8 cellular contexts compared by ENCODE assay signal in the genomic region with DNA sequence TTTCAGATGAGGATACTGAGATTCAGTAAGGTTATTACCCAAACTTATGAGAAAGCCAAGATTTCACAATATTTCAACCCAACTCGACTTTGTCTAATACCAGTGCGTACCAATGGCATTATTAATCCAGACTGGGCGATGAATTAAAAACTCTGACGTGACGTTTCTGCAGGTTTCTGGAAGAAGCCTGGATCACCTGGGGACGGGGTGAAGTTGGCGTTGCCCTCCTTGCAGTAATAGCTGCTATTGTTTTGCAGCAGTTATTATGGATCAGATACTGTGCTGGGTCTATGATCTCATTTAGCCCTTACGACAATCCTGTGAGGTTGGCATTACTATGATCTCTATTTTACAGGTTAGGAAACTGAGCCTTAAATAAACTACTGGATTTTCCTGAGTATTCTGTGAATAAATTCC. TPM values are rescaled to one million over a fixed set of nuclear protein-coding genes. Genes with fewer than 3 reads are reported as not detected.
DNase-seq lines count a peak whose midpoint lies in the region; ATAC-seq, FAIRE-seq and TF ChIP-seq lines count a peak whose summit lies in the region.

No MANE protein-coding gene starts in this region.

- ATAC-seq in K562 (peak; percentile 5; the same call in 2 of the 3 replicates), GM21786 (IDR thresholded peaks at IDR 0.05; ENCODE audit: unreplicated experiment) (no peak)

- peak overlapping the region; percentile 97 for H3K4me3 Mint-ChIP-seq in activated naive CD4-positive, alpha-beta T cell treated with anti-CD3 and anti-CD28 coated beads, Interleukin-2, amount 10 ng/mL, durations not matched to agents 7 days and 5 days

- CTCF ChIA-PET in activated naive CD4-positive, alpha-beta T cell treated with anti-CD3 and anti-CD28 coated beads, Interleukin-2, amount 10 ng/mL, durations not matched to agents 7 days and 5 days (lab: Charles Lee) = interaction anchor here (0.7 to 0.9 kb wide), 4 partner anchors 51 to 1629 kb away, joined by 3 read pairs; a partner anchor contains a TSS
- CTCF ChIA-PET in K562 (lab: Yijun Ruan, JAX; ENCODE audit: low intra/inter-chr PET ratio) = interaction anchor here (0.6 kb wide), 2 partner anchors 10 to 257 kb away, joined by 3 read pairs; no protein-coding TSS in a partner anchor

- H3K27me3 ChIP-seq in K562 (ENCODE audit: control insufficient read depth in 2 of 2, insufficient read depth in 2 of 2, low read length in 2 of 2) (no peaks in the 10 kb centered on the region), thymus (ENCODE audit: control insufficient read depth, insufficient read depth) (no peaks in the 10 kb centered on the region)

- H3K36me3 ChIP-seq in K562 (ENCODE audit: control insufficient read depth, insufficient read depth, low read length) = peaks cover 28% of the 10 kb centered on the region
- H3K36me3 ChIP-seq in thymus (ENCODE audit: control insufficient read depth, insufficient read depth) = peaks cover 9% of the 10 kb centered on the region

- 4% methylated on average over 8 of the region's 8 CpGs for WGBS in K562 (ENCODE audit: insufficient coverage, low coverage, missing lambda C conversion rate)
- 5% methylated on average over 8 of the region's 8 CpGs for WGBS in thymus

- H3K9me3 ChIP-seq in K562 (replicated peaks; ENCODE audit: control insufficient read depth, insufficient read depth, low read depth, low read length) (no peaks in the 10 kb centered on the region), thymus (ENCODE audit: control insufficient read depth) (no peaks in the 10 kb centered on the region)

- in situ Hi-C loops in K562 (cut with MboI) = no loop called here

- no peak for TF ChIP-seq RAD21 in K562 (CRISPR knock-in tag; conservative IDR thresholded peaks at IDR 0.05 in 1 of 2, IDR thresholded peaks at IDR 0.05 in 1 of 2)

- peak overlapping the region; percentile 81 for H3K4me3 ChIP-seq in K562
- peak overlapping the region; percentile 99 for H3K4me3 ChIP-seq in thymus (ENCODE audit: low read length)

- POLR2A ChIA-PET in K562 (lab: Yijun Ruan, JAX) = interaction anchor here (0.6 to 2.9 kb wide), 14 partner anchors 8 to 122 kb away, joined by 3 to 23 read pairs (median 4); no protein-coding TSS in a partner anchor

- DNase-seq in activated naive CD4-positive, alpha-beta T cell treated with anti-CD3 and anti-CD28 coated beads, Interleukin-2, amount 10 ng/mL, durations not matched to agents 7 days and 5 days = no peak
- no peak for DNase-seq in activated naive CD4-positive, alpha-beta T cell treated with anti-CD3 and anti-CD28 coated beads, Interleukin-2, amount 50 U/mL, for 16 hours
- DNase-seq in HT1080 (ENCODE audit: low read depth) (peak; percentile 9), K562 (ENCODE audit: extremely low read depth in 1 of 4, low spot score in 3 of 4) (peak in 2 of 4 experiments; percentile 47 to 49), kidney tubule cell (ENCODE audit: low spot score) (peak; percentile 4), NCI-H1436 treated with DMSO at 0.1 percent for 48 hours (lab: John Stamatoyannopoulos, UW) (no peak)

- peaks cover 38% of the 10 kb centered on the region for H3K79me2 ChIP-seq in K562 (ENCODE audit: control insufficient read depth, insufficient read depth, low read length)

- no peaks in the 10 kb centered on the region for H3K9me3 Mint-ChIP-seq in activated naive CD4-positive, alpha-beta T cell treated with anti-CD3 and anti-CD28 coated beads, Interleukin-2, amount 10 ng/mL, durations not matched to agents 7 days and 5 days

- H3K27ac ChIP-seq in K562 (ENCODE audit: extremely low read depth, low read depth, low read length) (peak overlapping the region; percentile 97), thymus (ENCODE audit: low read depth) (peak overlapping the region; percentile 92)

- intact Hi-C loops in K562 (cut with micrococcal nuclease) = no loop called here

- H4K20me1 ChIP-seq in K562 (replicated peaks; ENCODE audit: control insufficient read depth, insufficient read depth, low read length) = peaks cover 24% of the 10 kb centered on the region

- peak overlapping the region; percentile 97 for H3K4me2 ChIP-seq in K562 (ENCODE audit: insufficient read depth, low read length)

- H3K27ac Mint-ChIP-seq in activated naive CD4-positive, alpha-beta T cell treated with anti-CD3 and anti-CD28 coated beads, Interleukin-2, amount 10 ng/mL, durations not matched to agents 7 days and 5 days = peak overlapping the region; percentile 98

- TSS peak; percentile 88 for BruUV-seq in K562 (replicated peaks; lab: Mats Ljungman, UMichigan)

- no peaks in the 10 kb centered on the region for H3K9me1 ChIP-seq in K562 (ENCODE audit: control insufficient read depth, insufficient read depth, low read length)

- peak overlapping the region; percentile 100 for H2AFZ ChIP-seq in K562 (ENCODE audit: low read depth, low read length)

- TF ChIP-seq POLR2A in K562 (conservative IDR thresholded peaks at IDR 0.05) = no peak

- no peak for FAIRE-seq in K562 (lab: Jason Lieb, UNC)

- H3K9ac ChIP-seq in K562 (ENCODE audit: insufficient read depth in 1 of 2, low read depth in 2 of 2, low read length in 2 of 2) = peak overlapping the region; percentile 95 to 96

- H3K4me1 Mint-ChIP-seq in activated naive CD4-positive, alpha-beta T cell treated with anti-CD3 and anti-CD28 coated beads, Interleukin-2, amount 10 ng/mL, durations not matched to agents 7 days and 5 days = peaks cover 45% of the 10 kb centered on the region

- H3K36me3 Mint-ChIP-seq in activated naive CD4-positive, alpha-beta T cell treated with anti-CD3 and anti-CD28 coated beads, Interleukin-2, amount 10 ng/mL, durations not matched to agents 7 days and 5 days = peaks cover 28% of the 10 kb centered on the region

- TF ChIP-seq CTCF in K562 (IDR thresholded peaks at IDR 0.05 in 2 of 3, conservative IDR thresholded peaks at IDR 0.05 in 1 of 3; ENCODE audit: insufficient read depth in 2 of 3, low read depth in 1 of 3, low read length in 3 of 3) = no peak

- H3K4me1 ChIP-seq in K562 (replicated peaks in 1 of 2; ENCODE audit: control insufficient read depth in 2 of 2, insufficient read depth in 2 of 2, low read length in 2 of 2) (peaks cover 3 to 26% of the 10 kb centered on the region in 2 experiments; a peak in 4 of 5 replicates), thymus (ENCODE audit: control insufficient read depth, insufficient read depth, low read length) (peaks cover 20% of the 10 kb centered on the region)

- H3K27me3 Mint-ChIP-seq in activated naive CD4-positive, alpha-beta T cell treated with anti-CD3 and anti-CD28 coated beads, Interleukin-2, amount 10 ng/mL, durations not matched to agents 7 days and 5 days = peaks cover 15% of the 10 kb centered on the region

- no peak; the same call in 1 of the 2 replicates for TF ChIP-seq EP300 in K562 (IDR thresholded peaks at IDR 0.05; ENCODE audit: low read length)

TF ChIP-seq in K562, 482 proteins besides CTCF, POLR2A, EP300 and RAD21 (continues in another document):
- 0 out of 2 replicates have a peak, but pooled peaks have one; percentile 25 for TF ChIP-seq MEF2A (IDR thresholded peaks at IDR 0.05; ENCODE audit: control insufficient read depth, low read depth, low read length)

RNA-seq across cellular contexts. Expression of a gene that starts 0.6 kb away (rescaled TPM):
- total RNA-seq in HT1080 (2014; rRNA removed; shearing (Covaris generic)) = 22.6 and 23.5 TPM in 2 replicates
- 13.6 and 16.2 TPM in 2 replicates for polyA plus RNA-seq in HT1080 (2015; cell fraction: cytosol; rRNA removed)
- polyA plus RNA-seq in HT1080 (2015; cell fraction: nucleus; rRNA removed) = 33.4 and 33.9 TPM in 2 replicates
- total RNA-seq in K562 (2011; cell fraction: chromatin; rRNA removed; ENCODE audit: low replicate concordance) = 9.6 and 23.7 TPM in 2 replicates
- total RNA-seq in K562 (2011; cell fraction: nucleolus; rRNA removed) = 7.2 and 7.6 TPM in 2 replicates
- 11.3 and 12.1 TPM in 2 replicates for total RNA-seq in K562 (2011; cell fraction: nucleoplasm; rRNA removed)
- total RNA-seq in K562 (2014; rRNA removed) (26.0 and 26.4 TPM in 2 replicates), K562 (2014; rRNA removed; fragmentation: Illumina TruSeq; extraction: Trizol) (42.6 and 51.3 TPM in 2 replicates), K562 (2015; rRNA removed; fragmentation: Illumina TruSeq; extraction: Trizol) (40.5 and 44.2 TPM in 2 replicates), K562 (2021) (28.6 and 29.9 TPM in 2 replicates)
- polyA plus RNA-seq in K562 (2011; rRNA removed) (21.3 and 31.3 TPM in 2 replicates), K562 (2014; fragmentation: Illumina TruSeq; extraction: Trizol) (29.4 and 33.9 TPM in 2 replicates), K562 (2014; fragmentation: Nextera tagmentation; extraction: Ambion mirVana) (10 to 100 TPM; 23.5 to 30.8 TPM), K562 (2014; rRNA removed) (20.4 and 22.3 TPM in 2 replicates), thymus (12.7 TPM)
- 7.9 and 9.8 TPM in 2 replicates for polyA plus RNA-seq in K562 (2011; cell fraction: cytosol; rRNA removed)
- polyA plus RNA-seq in K562 (2011; cell fraction: nucleus; rRNA removed) = 6.9 and 8.7 TPM in 2 replicates
- polyA plus RNA-seq in K562 (2012) = 18.2 and 20.2 TPM in 2 replicates
- 41.8 and 42.8 TPM in 2 replicates for polyA minus RNA-seq in K562 (2011; rRNA and poly(A)+ RNA removed)
- polyA minus RNA-seq in K562 (2011; cell fraction: cytosol; rRNA and poly(A)+ RNA removed) = 14.1 and 17.6 TPM in 2 replicates
- 11.4 and 22.5 TPM in 2 replicates for polyA minus RNA-seq in K562 (2011; cell fraction: nucleus; rRNA and poly(A)+ RNA removed)

RNA-seq across cellular contexts. Expression of a gene that starts 44.5 kb away (rescaled TPM):
- total RNA-seq in HT1080 (2014; rRNA removed; shearing (Covaris generic)) = not detected in 2 replicates
- not detected in 2 replicates for polyA plus RNA-seq in HT1080 (2015; cell fraction: cytosol; rRNA removed)
- not detected in 2 replicates for polyA plus RNA-seq in HT1080 (2015; cell fraction: nucleus; rRNA removed)
- total RNA-seq in K562 (2011; cell fraction: chromatin; rRNA removed; ENCODE audit: low replicate concordance) = not detected in 2 replicates
- total RNA-seq in K562 (2011; cell fraction: nucleolus; rRNA removed) = not detected in 2 replicates
- not detected in 2 replicates for total RNA-seq in K562 (2011; cell fraction: nucleoplasm; rRNA removed)
- total RNA-seq in K562 (2014; rRNA removed) (not detected in 2 replicates), K562 (2014; rRNA removed; fragmentation: Illumina TruSeq; extraction: Trizol) (not detected in 2 replicates), K562 (2015; rRNA removed; fragmentation: Illumina TruSeq; extraction: Trizol) (not detected in 2 replicates), K562 (2021) (not detected in 2 replicates)
- polyA plus RNA-seq in K562 (2011; rRNA removed) (not detected in 2 replicates), K562 (2014; fragmentation: Illumina TruSeq; extraction: Trizol) (not detected in 2 replicates), K562 (2014; fragmentation: Nextera tagmentation; extraction: Ambion mirVana) (not detected), K562 (2014; rRNA removed) (not detected in 2 replicates), thymus (0.09 TPM)
- not detected in 2 replicates for polyA plus RNA-seq in K562 (2011; cell fraction: cytosol; rRNA removed)
- polyA plus RNA-seq in K562 (2011; cell fraction: nucleus; rRNA removed) = not detected in 2 replicates
- polyA plus RNA-seq in K562 (2012) = not detected in 2 replicates
- not detected in 2 replicates for polyA minus RNA-seq in K562 (2011; rRNA and poly(A)+ RNA removed)
- not detected in 2 replicates for polyA minus RNA-seq in K562 (2011; cell fraction: cytosol; rRNA and poly(A)+ RNA removed)
- polyA minus RNA-seq in K562 (2011; cell fraction: nucleus; rRNA and poly(A)+ RNA removed) = not detected in 2 replicates

Comparison
In these comparisons a context has a peak if more than half of its experiments do, and no peak if none do; other contexts are left out.
1. DNase-seq: peak in HT1080 (single experiment) and kidney tubule cell (single experiment); none in activated naive CD4-positive, alpha-beta T cell treated with anti-CD3 and anti-CD28 coated beads, Interleukin-2, amount 10 ng/mL, durations not matched to agents 7 days and 5 days (single experiment), activated naive CD4-positive, alpha-beta T cell treated with anti-CD3 and anti-CD28 coated beads, Interleukin-2, amount 50 U/mL, for 16 hours (single experiment) and NCI-H1436 treated with DMSO at 0.1 percent for 48 hours (single experiment).